ENCODE assay signal across 9 cellular contexts in genomic region chr12:53182836-53183235, GRCh38. TPM values are rescaled to one million over a fixed set of nuclear protein-coding genes. Genes with fewer than 3 reads are reported as not detected.
DNase-seq lines count a peak whose midpoint lies in the region; ATAC-seq and TF ChIP-seq lines count a peak whose summit lies in the region.
"Had no signal": no experiment of that assay in that cellular context is flagged by ENCODE, and none has a peak within 500 bp of the region (broad histone marks: within the 10 kb centered on the region; RNA-seq: fewer than 3 reads in every experiment).

No MANE protein-coding gene starts in this region.

- H3K4me2 ChIP-seq in fibroblast of lung (ENCODE audit: extremely low read depth, insufficient read depth, low read length) = peak overlapping the region; percentile 36

- no peaks in the 10 kb centered on the region for H3K27me3 Mint-ChIP-seq in T-helper 1 cell treated with Interleukin-12 subunit alpha and Interleukin-12 subunit beta and Interleukin-4 antibody, amounts not matched to agents 30 μg/mL and 1 μg/mL, for 36 hours (ENCODE audit: low read depth)
- no peaks in the 10 kb centered on the region for H3K27me3 Mint-ChIP-seq in T-cell
- no peaks in the 10 kb centered on the region for H3K27me3 Mint-ChIP-seq in stimulated activated naive CD8-positive, alpha-beta T cell treated with anti-CD3 and anti-CD28 coated beads, Interleukin-15, amount 100 ng/mL, for 72 hours

- peak overlapping the region; percentile 48 for H3K4me3 Mint-ChIP-seq in T-helper 1 cell treated with Interleukin-12 subunit alpha and Interleukin-12 subunit beta and Interleukin-4 antibody, amounts not matched to agents 30 μg/mL and 1 μg/mL, for 36 hours
- H3K4me3 Mint-ChIP-seq in T-cell = peak overlapping the region; percentile 89 to 97 (median 91)
- H3K4me3 Mint-ChIP-seq in stimulated activated naive CD8-positive, alpha-beta T cell treated with anti-CD3 and anti-CD28 coated beads, Interleukin-15, amount 100 ng/mL, for 72 hours = peak overlapping the region; percentile 84 to 91

- H2AFZ ChIP-seq in fibroblast of lung (ENCODE audit: low read length) = no peak overlapping the region

- no peaks in the 10 kb centered on the region for H3K9me3 ChIP-seq in fibroblast of lung (ENCODE audit: control insufficient read depth, insufficient read depth, low read depth, low read length)

- H4K20me1 ChIP-seq in fibroblast of lung (ENCODE audit: control insufficient read depth, extremely low read depth, insufficient read depth, low read length) = no peaks in the 10 kb centered on the region

- DNase-seq in T-helper 1 cell (no peak), T-cell (no peak), fibroblast of lung (ENCODE audit: low read depth in 2 of 2) (no peak), AG08395 (ENCODE audit: low spot score) (no peak)
- no peak for DNase-seq in stimulated activated naive CD8-positive, alpha-beta T cell treated with anti-CD3 and anti-CD28 coated beads, Interleukin-15, amount 100 ng/mL, for 72 hours
- no peak for DNase-seq in activated CD4-positive, CD25-positive, alpha-beta regulatory T cell treated with anti-CD3 and anti-CD28 coated beads, Interleukin-2, amount 50 U/mL, for 72 hours
- DNase-seq: ACHN had no signal

- H3K36me3 Mint-ChIP-seq in T-helper 1 cell treated with Interleukin-12 subunit alpha and Interleukin-12 subunit beta and Interleukin-4 antibody, amounts not matched to agents 30 μg/mL and 1 μg/mL, for 36 hours (ENCODE audit: low read depth) = peaks cover 55% of the 10 kb centered on the region
- H3K36me3 Mint-ChIP-seq in T-cell = peaks cover 53% of the 10 kb centered on the region

- peaks cover 9% of the 10 kb centered on the region for H3K36me3 ChIP-seq in fibroblast of lung (ENCODE audit: control insufficient read depth, insufficient read depth, low read length)

- CTCF ChIA-PET in T-cell (lab: Charles Lee) = interaction anchor here in 1 of 2 donors (1.0 kb wide), 1 partner anchor 32 kb away, joined by 3 read pairs; no protein-coding TSS in a partner anchor

- peaks cover 45% of the 10 kb centered on the region for H3K4me1 Mint-ChIP-seq in T-helper 1 cell treated with Interleukin-12 subunit alpha and Interleukin-12 subunit beta and Interleukin-4 antibody, amounts not matched to agents 30 μg/mL and 1 μg/mL, for 36 hours (ENCODE audit: low read depth)
- H3K4me1 Mint-ChIP-seq in T-cell = peaks cover 60 to 63% (median 62%) of the 10 kb centered on the region in 3 donors
- peaks cover 55% of the 10 kb centered on the region for H3K4me1 Mint-ChIP-seq in stimulated activated naive CD8-positive, alpha-beta T cell treated with anti-CD3 and anti-CD28 coated beads, Interleukin-15, amount 100 ng/mL, for 72 hours

- POLR2A ChIA-PET in T-cell (lab: Charles Lee) = no interaction called here

- H3K27ac Mint-ChIP-seq in T-helper 1 cell treated with Interleukin-12 subunit alpha and Interleukin-12 subunit beta and Interleukin-4 antibody, amounts not matched to agents 30 μg/mL and 1 μg/mL, for 36 hours = peak overlapping the region; percentile 18
- H3K27ac Mint-ChIP-seq in T-cell = peak overlapping the region; percentile 76 to 89
- H3K27ac Mint-ChIP-seq in stimulated activated naive CD8-positive, alpha-beta T cell treated with anti-CD3 and anti-CD28 coated beads, Interleukin-15, amount 100 ng/mL, for 72 hours = no peak overlapping the region

- ATAC-seq in T-cell (replicated peaks in 1 of 4) (no peak), GM21528 (IDR thresholded peaks at IDR 0.05; ENCODE audit: low FRiP score, unreplicated experiment) (no peak)
- ATAC-seq in stimulated activated naive CD8-positive, alpha-beta T cell treated with anti-CD3 and anti-CD28 coated beads, Interleukin-15, amount 100 ng/mL, for 72 hours = no peak

- TF ChIP-seq CTCF in fibroblast of lung (conservative IDR thresholded peaks at IDR 0.05 in 1 of 2, IDR thresholded peaks at IDR 0.05 in 1 of 2; ENCODE audit: low read depth in 1 of 2, low read length in 2 of 2) = no peak

- H3K79me2 ChIP-seq in fibroblast of lung (ENCODE audit: control insufficient read depth, insufficient read depth, low read length) = peaks cover 16% of the 10 kb centered on the region

- no peaks in the 10 kb centered on the region for H3K9me3 Mint-ChIP-seq in T-helper 1 cell treated with Interleukin-12 subunit alpha and Interleukin-12 subunit beta and Interleukin-4 antibody, amounts not matched to agents 30 μg/mL and 1 μg/mL, for 36 hours
- H3K9me3 Mint-ChIP-seq in T-cell = no peaks in the 10 kb centered on the region
- no peaks in the 10 kb centered on the region for H3K9me3 Mint-ChIP-seq in stimulated activated naive CD8-positive, alpha-beta T cell treated with anti-CD3 and anti-CD28 coated beads, Interleukin-15, amount 100 ng/mL, for 72 hours

- no peaks in the 10 kb centered on the region for H3K27me3 ChIP-seq in fibroblast of lung (ENCODE audit: control insufficient read depth, insufficient read depth, low read length)

- no peak overlapping the region for H3K9ac ChIP-seq in fibroblast of lung (ENCODE audit: insufficient read depth, low read length)

- peak overlapping the region in 2 of 4 experiments; percentile 80 to 82 for H3K4me3 ChIP-seq in fibroblast of lung (replicated peaks in 1 of 4; ENCODE audit: control extremely low read depth in 1 of 4, insufficient read depth in 1 of 4, low read depth in 3 of 4, low read length in 4 of 4)

- H3K4me1 ChIP-seq in fibroblast of lung (ENCODE audit: control insufficient read depth, extremely low read depth, insufficient read depth, low read length) = peaks cover 10% of the 10 kb centered on the region

- H3K27ac ChIP-seq in fibroblast of lung (ENCODE audit: insufficient read depth, low read length) = no peak overlapping the region

RNA-seq across cellular contexts. Expression of gene CSAD, which starts 2.1 kb away (rescaled TPM):
- 10 to 100 TPM; 48.6 to 69.6 (median 62.3) TPM for total RNA-seq in T-cell
- 6.4 and 10.1 TPM in 2 replicates for total RNA-seq in fibroblast of lung
- polyA plus RNA-seq in fibroblast of lung = 6.9 and 7.8 TPM in 2 replicates
- 5.5 and 7.9 TPM in 2 replicates for polyA plus RNA-seq in fibroblast of lung (2012)
- polyA minus RNA-seq in fibroblast of lung (ENCODE audit: low replicate concordance) = 3.7 and 10.6 TPM in 2 replicates

RNA-seq across cellular contexts. Expression of gene ZNF740, which starts 2.3 kb away (rescaled TPM):
- total RNA-seq in T-cell = 10 to 100 TPM; 36.4 to 94.2 (median 83.9) TPM
- total RNA-seq in fibroblast of lung = 14.6 and 16.8 TPM in 2 replicates
- 7.3 and 10.6 TPM in 2 replicates for polyA plus RNA-seq in fibroblast of lung
- 7.0 and 9.8 TPM in 2 replicates for polyA plus RNA-seq in fibroblast of lung (2012)
- polyA minus RNA-seq in fibroblast of lung (ENCODE audit: low replicate concordance) = 6.0 and 10.6 TPM in 2 replicates

RNA-seq across cellular contexts. Expression of gene ITGB7, which starts 24.2 kb away (rescaled TPM):
- total RNA-seq in T-cell (100 to 1,000 TPM; 247 to 590 (median 469) TPM), fibroblast of lung (0.26 and 0.50 TPM in 2 replicates)
- polyA plus RNA-seq in fibroblast of lung = 0.15 and 0.20 TPM in 2 replicates
- 0.22 and 0.38 TPM in 2 replicates for polyA plus RNA-seq in fibroblast of lung (2012)
- not detected in 2 replicates for polyA minus RNA-seq in fibroblast of lung (ENCODE audit: low replicate concordance)

RNA-seq across cellular contexts. Expression of gene RARG, which starts 49.2 kb away (rescaled TPM):
- total RNA-seq in T-cell = 10 to 100 TPM; 20.3 to 91.3 (median 74.2) TPM
- total RNA-seq in fibroblast of lung = 26.7 and 51.4 TPM in 2 replicates
- 26.9 and 30.4 TPM in 2 replicates for polyA plus RNA-seq in fibroblast of lung
- polyA plus RNA-seq in fibroblast of lung (2012) = 38.1 and 47.4 TPM in 2 replicates
- 83.5 and 87.1 TPM in 2 replicates for polyA minus RNA-seq in fibroblast of lung (ENCODE audit: low replicate concordance)

Comparison
In these comparisons a context has a peak if more than half of its experiments do, and no peak if none do; other contexts are left out.
1. H3K27ac Mint-ChIP-seq: peak in T-helper 1 cell treated with Interleukin-12 subunit alpha and Interleukin-12 subunit beta and Interleukin-4 antibody, amounts not matched to agents 30 μg/mL and 1 μg/mL, for 36 hours (single experiment) and T-cell (2 of 2); none in stimulated activated naive CD8-positive, alpha-beta T cell treated with anti-CD3 and anti-CD28 coated beads, Interleukin-15, amount 100 ng/mL, for 72 hours (0 of 2).
2. RNA of gene ITGB7, which starts 24.2 kb away (total RNA-seq): 247 to 590 TPM in T-cell; 0.26 to 0.50 TPM in fibroblast of lung; every median in the first group is over 100 times any median in the second.
3. Peak in every context shown above with its lines, with median percentiles within 50 percentile points of each other: H3K4me3 Mint-ChIP-seq.